ENCODE assay signal across 7 cellular contexts in genomic region chr11:60914620-60915249, GRCh38. TPM values are rescaled to one million over a fixed set of nuclear protein-coding genes. Genes with fewer than 3 reads are reported as not detected.
DNase-seq lines count a peak whose midpoint lies in the region; ATAC-seq, FAIRE-seq and TF ChIP-seq lines count a peak whose summit lies in the region.

No MANE protein-coding gene starts in this region.

- no peak for TF ChIP-seq CTCF in HepG2 (CRISPR knock-in tag; IDR thresholded peaks at IDR 0.05)

- H2AFZ ChIP-seq in HepG2 (ENCODE audit: low read length), result no peak overlapping the region

- H3K4me1 ChIP-seq in HepG2 (ENCODE audit: insufficient read depth, low read length), result peaks cover 27% of the 10 kb centered on the region

- no peak for TF ChIP-seq POLR2A in HepG2 (IDR thresholded peaks at IDR 0.05; ENCODE audit: insufficient read depth in 1 of 2, low read depth in 2 of 2, low read length in 2 of 2)

- DNase-seq in T-helper 1 cell, result peak in 3 of 5 donors; percentile 15 to 38 (median 26)
- peak; percentile 43 for DNase-seq in cerebellar cortex (ENCODE audit: low spot score)
- no peak for DNase-seq in HepG2 (ENCODE audit: low spot score)
- peak in 11 of 49 donors; percentile 34 to 67 (median 58) for DNase-seq in substantia nigra (lab: John Stamatoyannopoulos, UW)
- DNase-seq in cortex of kidney (lab: John Stamatoyannopoulos, UW), result no peak

- 94% methylated on average over 18 of the region's 32 CpGs for WGBS in HepG2 (ENCODE audit: low lambda C conversion rate)

- peak overlapping the region; percentile 64 for H3K4me2 ChIP-seq in HepG2 (ENCODE audit: low read depth, low read length)

- no peaks in the 10 kb centered on the region for H3K27me3 ChIP-seq in HepG2 (ENCODE audit: control insufficient read depth in 1 of 2, insufficient read depth in 2 of 2, low read length in 2 of 2)

- intact Hi-C loops in HepG2 (cut with micrococcal nuclease; ENCODE audit: unreplicated experiment), result no loop called here

- no peaks in the 10 kb centered on the region for H3K79me2 ChIP-seq in HepG2 (ENCODE audit: insufficient read depth, low read length)

- H3K9ac ChIP-seq in HepG2 (ENCODE audit: insufficient read depth, low read depth, low read length), result peak overlapping the region; percentile 62

- H3K9me3 ChIP-seq in HepG2 (ENCODE audit: low read length), result no peaks in the 10 kb centered on the region

- FAIRE-seq in HepG2 (lab: Jason Lieb, UNC), result no peak

- peaks cover 0 to 2% of the 10 kb centered on the region in 2 experiments; a peak in 1 of 5 replicates for H3K36me3 ChIP-seq in HepG2 (replicated peaks in 1 of 2; ENCODE audit: control insufficient read depth in 1 of 2, insufficient read depth in 2 of 2, low read length in 2 of 2)

- peak overlapping the region in 2 of 3 experiments; percentile 53 to 62; a peak in 2 of 6 replicates for H3K4me3 ChIP-seq in HepG2 (replicated peaks in 1 of 3; ENCODE audit: insufficient read depth in 1 of 3, low read depth in 2 of 3, low read length in 3 of 3)

- ATAC-seq in GM18498 (IDR thresholded peaks at IDR 0.05; ENCODE audit: unreplicated experiment) (peak; percentile 5), HG03064 (IDR thresholded peaks at IDR 0.05; ENCODE audit: low read depth, unreplicated experiment) (peak; percentile 3), HepG2 (no peak)

- CTCF ChIA-PET in HepG2 (lab: Yijun Ruan, JAX; ENCODE audit: low intra/inter-chr PET ratio, low total read pairs), result no interaction called here

- TF ChIP-seq EP300 in HepG2 (IDR thresholded peaks at IDR 0.05; ENCODE audit: low read depth in 2 of 2, low read length in 2 of 2) (no peak), HepG2 (CRISPR knock-in tag; IDR thresholded peaks at IDR 0.05; ENCODE audit: borderline replicate concordance) (no peak)

- in situ Hi-C loops in HepG2 (cut with HindIII; ENCODE audit: extremely low pct_ligation_motif_present, low pct_unique_long_range_greater_than_20kb), result no loop called here

- no peaks in the 10 kb centered on the region for H4K20me1 ChIP-seq in HepG2 (ENCODE audit: insufficient read depth, low read length)

- H3K27ac ChIP-seq in HepG2 (ENCODE audit: extremely low read length, insufficient read depth, low read length) (no peak overlapping the region), substantia nigra (ENCODE audit: low read depth, low read length, poor library complexity, severe bottlenecking) (peak overlapping the region; percentile 98)

- no peak for TF ChIP-seq RAD21 in HepG2 (CRISPR knock-in tag; IDR thresholded peaks at IDR 0.05)

- BruUV-seq in HepG2 (replicated peaks; lab: Mats Ljungman, UMichigan), result no TSS peak

- POLR2A ChIA-PET in HepG2 (lab: Yijun Ruan, JAX), result interaction anchor here (1.0 to 1.5 kb wide), 3 partner anchors 9 to 25 kb away, joined by 4 to 5 read pairs (median 4); partner anchors contain the start of gene TMEM132A

RNA-seq across cellular contexts. Expression of gene TMEM109, which starts 0.8 kb away (rescaled TPM):
- total RNA-seq in HepG2 (2016; rRNA removed; fragmentation: Illumina TruSeq; extraction: Trizol), result 10.7 and 18.0 TPM in 2 replicates
- total RNA-seq in HepG2 (2016; cell fraction: cytosol; rRNA removed; fragmentation: Illumina TruSeq; extraction: Trizol; ENCODE audit: low read depth), result 4.0 TPM in 2 replicates
- 10.2 and 18.3 TPM in 2 replicates for total RNA-seq in HepG2 (2016; cell fraction: insoluble cytoplasmic fraction; rRNA removed; fragmentation: Illumina TruSeq; extraction: Trizol)
- total RNA-seq in HepG2 (2016; cell fraction: membrane; rRNA removed; fragmentation: Illumina TruSeq; extraction: Trizol), result 8.4 and 9.5 TPM in 2 replicates
- total RNA-seq in HepG2 (2016; cell fraction: nucleus; rRNA removed; fragmentation: Illumina TruSeq; extraction: Trizol), result 14.1 and 14.6 TPM in 2 replicates
- 7.7 and 12.2 TPM in 2 replicates for polyA plus RNA-seq in HepG2 (2011; rRNA removed)
- 9.5 and 10.2 TPM in 2 replicates for polyA plus RNA-seq in HepG2 (2011; cell fraction: cytosol; rRNA removed)
- 5.5 and 8.4 TPM in 2 replicates for polyA plus RNA-seq in HepG2 (2011; cell fraction: nucleus; rRNA removed)
- polyA plus RNA-seq in HepG2 (2012), result 12.8 and 19.4 TPM in 2 replicates
- 3.7 TPM in 2 replicates for polyA plus RNA-seq in HepG2 (2016; cell fraction: cytosol; fragmentation: Illumina TruSeq; extraction: Trizol; ENCODE audit: low read depth)
- 12.7 and 13.2 TPM in 2 replicates for polyA plus RNA-seq in HepG2 (2016; cell fraction: insoluble cytoplasmic fraction; fragmentation: Illumina TruSeq; extraction: Trizol; ENCODE audit: low read depth)
- polyA plus RNA-seq in HepG2 (2016; cell fraction: membrane; fragmentation: Illumina TruSeq; extraction: Trizol; ENCODE audit: low read depth), result 8.3 and 10.0 TPM in 2 replicates
- polyA plus RNA-seq in HepG2 (2016; cell fraction: nucleus; fragmentation: Illumina TruSeq; extraction: Trizol; ENCODE audit: insufficient read depth, low read depth), result 29.4 and 33.0 TPM in 2 replicates
- 9.0 and 55.3 TPM in 2 replicates for polyA minus RNA-seq in HepG2 (2011; rRNA and poly(A)+ RNA removed; ENCODE audit: low replicate concordance)
- 5.5 and 9.1 TPM in 2 replicates for polyA minus RNA-seq in HepG2 (2011; cell fraction: cytosol; rRNA and poly(A)+ RNA removed)
- polyA minus RNA-seq in HepG2 (2011; cell fraction: nucleus; rRNA and poly(A)+ RNA removed), result 2.2 and 4.5 TPM in 2 replicates

RNA-seq across cellular contexts. Expression of gene PRPF19, which starts 8.3 kb away (rescaled TPM):
- 91.1 and 115 TPM in 2 replicates for total RNA-seq in HepG2 (2016; rRNA removed; fragmentation: Illumina TruSeq; extraction: Trizol)
- total RNA-seq in HepG2 (2016; cell fraction: cytosol; rRNA removed; fragmentation: Illumina TruSeq; extraction: Trizol; ENCODE audit: low read depth), result 16.1 and 16.4 TPM in 2 replicates
- total RNA-seq in HepG2 (2016; cell fraction: insoluble cytoplasmic fraction; rRNA removed; fragmentation: Illumina TruSeq; extraction: Trizol), result 93.5 and 104 TPM in 2 replicates
- total RNA-seq in HepG2 (2016; cell fraction: membrane; rRNA removed; fragmentation: Illumina TruSeq; extraction: Trizol), result 37.9 and 40.5 TPM in 2 replicates
- 52.4 and 56.0 TPM in 2 replicates for total RNA-seq in HepG2 (2016; cell fraction: nucleus; rRNA removed; fragmentation: Illumina TruSeq; extraction: Trizol)
- polyA plus RNA-seq in HepG2 (2011; rRNA removed), result 25.0 and 27.4 TPM in 2 replicates
- 19.8 and 29.8 TPM in 2 replicates for polyA plus RNA-seq in HepG2 (2011; cell fraction: cytosol; rRNA removed)
- polyA plus RNA-seq in HepG2 (2011; cell fraction: nucleus; rRNA removed), result 32.6 and 32.8 TPM in 2 replicates
- 56.0 and 62.2 TPM in 2 replicates for polyA plus RNA-seq in HepG2 (2012)
- 14.7 and 16.9 TPM in 2 replicates for polyA plus RNA-seq in HepG2 (2016; cell fraction: cytosol; fragmentation: Illumina TruSeq; extraction: Trizol; ENCODE audit: low read depth)
- 125 and 138 TPM in 2 replicates for polyA plus RNA-seq in HepG2 (2016; cell fraction: insoluble cytoplasmic fraction; fragmentation: Illumina TruSeq; extraction: Trizol; ENCODE audit: low read depth)
- 33.6 and 36.5 TPM in 2 replicates for polyA plus RNA-seq in HepG2 (2016; cell fraction: membrane; fragmentation: Illumina TruSeq; extraction: Trizol; ENCODE audit: low read depth)
- polyA plus RNA-seq in HepG2 (2016; cell fraction: nucleus; fragmentation: Illumina TruSeq; extraction: Trizol; ENCODE audit: insufficient read depth, low read depth), result 76.8 and 76.9 TPM in 2 replicates
- polyA minus RNA-seq in HepG2 (2011; rRNA and poly(A)+ RNA removed; ENCODE audit: low replicate concordance), result 52.3 and 71.1 TPM in 2 replicates
- 22.3 and 28.6 TPM in 2 replicates for polyA minus RNA-seq in HepG2 (2011; cell fraction: cytosol; rRNA and poly(A)+ RNA removed)
- 33.5 and 39.2 TPM in 2 replicates for polyA minus RNA-seq in HepG2 (2011; cell fraction: nucleus; rRNA and poly(A)+ RNA removed)

RNA-seq across cellular contexts. Expression of gene TMEM132A, which starts 9.5 kb away (rescaled TPM):
- total RNA-seq in HepG2 (2016; rRNA removed; fragmentation: Illumina TruSeq; extraction: Trizol), result 8.4 and 32.9 TPM in 2 replicates
- 5.1 and 6.9 TPM in 2 replicates for total RNA-seq in HepG2 (2016; cell fraction: cytosol; rRNA removed; fragmentation: Illumina TruSeq; extraction: Trizol; ENCODE audit: low read depth)
- total RNA-seq in HepG2 (2016; cell fraction: insoluble cytoplasmic fraction; rRNA removed; fragmentation: Illumina TruSeq; extraction: Trizol), result 6.9 and 31.8 TPM in 2 replicates
- total RNA-seq in HepG2 (2016; cell fraction: membrane; rRNA removed; fragmentation: Illumina TruSeq; extraction: Trizol), result 11.9 and 13.4 TPM in 2 replicates
- total RNA-seq in HepG2 (2016; cell fraction: nucleus; rRNA removed; fragmentation: Illumina TruSeq; extraction: Trizol), result 34.0 and 34.7 TPM in 2 replicates
- polyA plus RNA-seq in HepG2 (2011; rRNA removed), result 11.1 and 22.7 TPM in 2 replicates
- 16.2 and 18.8 TPM in 2 replicates for polyA plus RNA-seq in HepG2 (2011; cell fraction: cytosol; rRNA removed)
- polyA plus RNA-seq in HepG2 (2011; cell fraction: nucleus; rRNA removed), result 103 and 122 TPM in 2 replicates
- 19.3 and 25.4 TPM in 2 replicates for polyA plus RNA-seq in HepG2 (2012)
- polyA plus RNA-seq in HepG2 (2016; cell fraction: cytosol; fragmentation: Illumina TruSeq; extraction: Trizol; ENCODE audit: low read depth), result 3.3 and 4.8 TPM in 2 replicates
- 7.6 and 10.7 TPM in 2 replicates for polyA plus RNA-seq in HepG2 (2016; cell fraction: insoluble cytoplasmic fraction; fragmentation: Illumina TruSeq; extraction: Trizol; ENCODE audit: low read depth)
- 8.3 and 10.4 TPM in 2 replicates for polyA plus RNA-seq in HepG2 (2016; cell fraction: membrane; fragmentation: Illumina TruSeq; extraction: Trizol; ENCODE audit: low read depth)
- 64.1 and 72.1 TPM in 2 replicates for polyA plus RNA-seq in HepG2 (2016; cell fraction: nucleus; fragmentation: Illumina TruSeq; extraction: Trizol; ENCODE audit: insufficient read depth, low read depth)
- polyA minus RNA-seq in HepG2 (2011; rRNA and poly(A)+ RNA removed; ENCODE audit: low replicate concordance), result 19.8 and 31.0 TPM in 2 replicates
- 15.7 and 16.8 TPM in 2 replicates for polyA minus RNA-seq in HepG2 (2011; cell fraction: cytosol; rRNA and poly(A)+ RNA removed)
- 19.7 and 26.0 TPM in 2 replicates for polyA minus RNA-seq in HepG2 (2011; cell fraction: nucleus; rRNA and poly(A)+ RNA removed)

RNA-seq across cellular contexts. Expression of gene SLC15A3, which starts 37.2 kb away (rescaled TPM):
- 0.58 and 0.77 TPM in 2 replicates for total RNA-seq in HepG2 (2016; rRNA removed; fragmentation: Illumina TruSeq; extraction: Trizol)
- total RNA-seq in HepG2 (2016; cell fraction: cytosol; rRNA removed; fragmentation: Illumina TruSeq; extraction: Trizol; ENCODE audit: low read depth), result 0.09 TPM in 1 of 2 replicates, not detected in the other
- total RNA-seq in HepG2 (2016; cell fraction: insoluble cytoplasmic fraction; rRNA removed; fragmentation: Illumina TruSeq; extraction: Trizol), result 0.49 and 1.1 TPM in 2 replicates
- 0.49 and 1.1 TPM in 2 replicates for total RNA-seq in HepG2 (2016; cell fraction: membrane; rRNA removed; fragmentation: Illumina TruSeq; extraction: Trizol)
- total RNA-seq in HepG2 (2016; cell fraction: nucleus; rRNA removed; fragmentation: Illumina TruSeq; extraction: Trizol), result 1.8 and 2.8 TPM in 2 replicates
- 0.45 and 1.1 TPM in 2 replicates for polyA plus RNA-seq in HepG2 (2011; rRNA removed)
- 0.23 and 0.60 TPM in 2 replicates for polyA plus RNA-seq in HepG2 (2011; cell fraction: cytosol; rRNA removed)
- 0.97 and 1.0 TPM in 2 replicates for polyA plus RNA-seq in HepG2 (2011; cell fraction: nucleus; rRNA removed)
- 0.27 TPM in 1 of 2 replicates, not detected in the other for polyA plus RNA-seq in HepG2 (2012)
- 0.18 and 0.51 TPM in 2 replicates for polyA plus RNA-seq in HepG2 (2016; cell fraction: cytosol; fragmentation: Illumina TruSeq; extraction: Trizol; ENCODE audit: low read depth)
- polyA plus RNA-seq in HepG2 (2016; cell fraction: insoluble cytoplasmic fraction; fragmentation: Illumina TruSeq; extraction: Trizol; ENCODE audit: low read depth), result 0.53 and 0.84 TPM in 2 replicates
- polyA plus RNA-seq in HepG2 (2016; cell fraction: membrane; fragmentation: Illumina TruSeq; extraction: Trizol; ENCODE audit: low read depth), result 0.44 and 0.58 TPM in 2 replicates
- 1.3 TPM in 1 of 2 replicates, not detected in the other for polyA plus RNA-seq in HepG2 (2016; cell fraction: nucleus; fragmentation: Illumina TruSeq; extraction: Trizol; ENCODE audit: insufficient read depth, low read depth)
- polyA minus RNA-seq in HepG2 (2011; rRNA and poly(A)+ RNA removed; ENCODE audit: low replicate concordance), result 1.4 and 4.0 TPM in 2 replicates
- polyA minus RNA-seq in HepG2 (2011; cell fraction: cytosol; rRNA and poly(A)+ RNA removed), result 0.97 and 1.5 TPM in 2 replicates
- 1.5 and 1.6 TPM in 2 replicates for polyA minus RNA-seq in HepG2 (2011; cell fraction: nucleus; rRNA and poly(A)+ RNA removed)

RNA-seq across cellular contexts. Expression of gene ZP1, which starts 47.4 kb away (rescaled TPM):
- total RNA-seq in HepG2 (2016; rRNA removed; fragmentation: Illumina TruSeq; extraction: Trizol), result not detected in 2 replicates
- not detected in 2 replicates for total RNA-seq in HepG2 (2016; cell fraction: cytosol; rRNA removed; fragmentation: Illumina TruSeq; extraction: Trizol; ENCODE audit: low read depth)
- not detected in 2 replicates for total RNA-seq in HepG2 (2016; cell fraction: insoluble cytoplasmic fraction; rRNA removed; fragmentation: Illumina TruSeq; extraction: Trizol)
- not detected in 2 replicates for total RNA-seq in HepG2 (2016; cell fraction: membrane; rRNA removed; fragmentation: Illumina TruSeq; extraction: Trizol)
- total RNA-seq in HepG2 (2016; cell fraction: nucleus; rRNA removed; fragmentation: Illumina TruSeq; extraction: Trizol), result not detected in 2 replicates
- polyA plus RNA-seq in HepG2 (2011; rRNA removed), result 0.16 and 0.26 TPM in 2 replicates
- polyA plus RNA-seq in HepG2 (2011; cell fraction: cytosol; rRNA removed), result 0.05 and 0.25 TPM in 2 replicates
- 0.82 and 1.1 TPM in 2 replicates for polyA plus RNA-seq in HepG2 (2011; cell fraction: nucleus; rRNA removed)
- not detected in 2 replicates for polyA plus RNA-seq in HepG2 (2012)
- polyA plus RNA-seq in HepG2 (2016; cell fraction: cytosol; fragmentation: Illumina TruSeq; extraction: Trizol; ENCODE audit: low read depth), result not detected in 2 replicates
- not detected in 2 replicates for polyA plus RNA-seq in HepG2 (2016; cell fraction: insoluble cytoplasmic fraction; fragmentation: Illumina TruSeq; extraction: Trizol; ENCODE audit: low read depth)
- polyA plus RNA-seq in HepG2 (2016; cell fraction: membrane; fragmentation: Illumina TruSeq; extraction: Trizol; ENCODE audit: low read depth), result not detected in 2 replicates
- polyA plus RNA-seq in HepG2 (2016; cell fraction: nucleus; fragmentation: Illumina TruSeq; extraction: Trizol; ENCODE audit: insufficient read depth, low read depth), result not detected in 2 replicates
- not detected in 2 replicates for polyA minus RNA-seq in HepG2 (2011; rRNA and poly(A)+ RNA removed; ENCODE audit: low replicate concordance)
- polyA minus RNA-seq in HepG2 (2011; cell fraction: cytosol; rRNA and poly(A)+ RNA removed), result not detected in 2 replicates
- not detected in 2 replicates for polyA minus RNA-seq in HepG2 (2011; cell fraction: nucleus; rRNA and poly(A)+ RNA removed)

Comparison
In these comparisons a context has a peak if more than half of its experiments do, and no peak if none do; other contexts are left out.
1. DNase-seq: peak in T-helper 1 cell (3 of 5) and cerebellar cortex (single experiment); none in HepG2 (single experiment) and cortex of kidney (single experiment).